Comparison of ENCODE assay signal across 10 cellular contexts in genomic region chr3:14424711-14425573, GRCh38. TPM values are rescaled to one million over a fixed set of nuclear protein-coding genes. Genes with fewer than 3 reads are reported as not detected.
DNase-seq lines count a peak whose midpoint lies in the region; ATAC-seq and TF ChIP-seq lines count a peak whose summit lies in the region.
"Had no signal": no experiment of that assay in that cellular context is flagged by ENCODE, and none has a peak within 500 bp of the region (broad histone marks: within the 10 kb centered on the region; RNA-seq: fewer than 3 reads in every experiment).

No MANE protein-coding gene starts in this region.

- POLR2A ChIA-PET in T-cell (lab: Charles Lee): interaction anchor here (0.6 to 1.1 kb wide), 5 partner anchors 8 to 366 kb away, joined by 3 to 7 read pairs (median 4); no protein-coding TSS in a partner anchor

- H3K27ac ChIP-seq in ovary: peak overlapping the region in 1 of 2 donors; percentile 8
- no peak overlapping the region for H3K27ac ChIP-seq in tibial artery

- ATAC-seq in T-cell (replicated peaks in 1 of 4): peak; percentile 22 to 66 (median 48)
- ATAC-seq in stimulated activated naive B cell treated with anti-CD40 and anti-IgM and Interleukin-4, amounts not matched to agents 10 μg/mL and 1 μg/mL and 100 μg/mL, for 72 hours (replicated peaks): peak in 1 of 2 donors; percentile 44
- ATAC-seq in HG03432 (IDR thresholded peaks at IDR 0.05; ENCODE audit: unreplicated experiment): no peak

- peak overlapping the region; percentile 34 to 74 (median 46) for H3K4me3 Mint-ChIP-seq in T-cell
- peak overlapping the region; percentile 72 to 75 for H3K4me3 Mint-ChIP-seq in stimulated activated naive B cell treated with anti-CD40 and anti-IgM and Interleukin-4, amounts not matched to agents 10 μg/mL and 1 μg/mL and 100 μg/mL, for 72 hours

- DNase-seq in activated gamma-delta T cell treated with Interleukin-2 at 50 U/mL for 16 hours (peak; percentile 66), activated gamma-delta T cell (lab: John Stamatoyannopoulos, UW) (no peak), T-cell (peak in 32 of 34 experiments; percentile 11 to 61 (median 41)), ovary (no peak), tibial artery (no peak)
- peak; percentile 55 for DNase-seq in central memory CD4-positive, alpha-beta T cell
- peak; percentile 57 for DNase-seq in stimulated activated naive B cell treated with anti-CD40 and anti-IgM and Interleukin-4, amounts not matched to agents 10 μg/mL and 1 μg/mL and 100 μg/mL, for 72 hours
- DNase-seq: NCI-H1930 had no signal

- no peaks in the 10 kb centered on the region for H3K9me3 Mint-ChIP-seq in T-cell
- no peaks in the 10 kb centered on the region for H3K9me3 Mint-ChIP-seq in stimulated activated naive B cell treated with anti-CD40 and anti-IgM and Interleukin-4, amounts not matched to agents 10 μg/mL and 1 μg/mL and 100 μg/mL, for 72 hours

- H3K27me3 Mint-ChIP-seq in T-cell: no peaks in the 10 kb centered on the region
- H3K27me3 Mint-ChIP-seq in stimulated activated naive B cell treated with anti-CD40 and anti-IgM and Interleukin-4, amounts not matched to agents 10 μg/mL and 1 μg/mL and 100 μg/mL, for 72 hours: no peaks in the 10 kb centered on the region

- intact Hi-C loops in ovary (cut with DNase I): loop anchor here in 1 of 4 donors (10.0 kb wide), 1 partner anchor 120 kb away; the partner anchor contains the start of gene GRIP2
- intact Hi-C loops in tibial artery (cut with DNase I; ENCODE audit: low total_unique reads): no loop called here

- WGBS in ovary, 3 donors: 78 to 81% (median 81%) methylated on average over 23 of the region's 23 CpGs

- H3K27ac Mint-ChIP-seq in T-cell: peak overlapping the region; percentile 99
- peak overlapping the region; percentile 95 for H3K27ac Mint-ChIP-seq in stimulated activated naive B cell treated with anti-CD40 and anti-IgM and Interleukin-4, amounts not matched to agents 10 μg/mL and 1 μg/mL and 100 μg/mL, for 72 hours

- H3K36me3 ChIP-seq in ovary (no peaks in the 10 kb centered on the region), tibial artery (peaks cover 0 to 2% (median 0%) of the 10 kb centered on the region in 3 donors)

- peaks cover 6% of the 10 kb centered on the region for H3K4me1 ChIP-seq in ovary (ENCODE audit: insufficient read depth)
- no peaks in the 10 kb centered on the region for H3K4me1 ChIP-seq in tibial artery

- TF ChIP-seq EP300 in ovary (IDR thresholded peaks at IDR 0.05): no peak

- H3K27me3 ChIP-seq in ovary (no peaks in the 10 kb centered on the region), tibial artery (no peaks in the 10 kb centered on the region)
- H3K27me3 ChIP-seq: hepatocyte had no signal

- H3K9me3 ChIP-seq in ovary (no peaks in the 10 kb centered on the region), tibial artery (no peaks in the 10 kb centered on the region)

- H3K4me3 ChIP-seq in ovary: no peak overlapping the region
- H3K4me3 ChIP-seq in tibial artery: no peak overlapping the region
- H3K4me3 ChIP-seq: hepatocyte had no signal

- CTCF ChIA-PET in T-cell (lab: Charles Lee): interaction anchor here (0.6 to 1.8 kb wide), 4 partner anchors 8 to 89 kb away, joined by 3 to 6 read pairs (median 3); no protein-coding TSS in a partner anchor

- peaks cover 77 to 91% (median 88%) of the 10 kb centered on the region in 3 donors for H3K4me1 Mint-ChIP-seq in T-cell
- H3K4me1 Mint-ChIP-seq in stimulated activated naive B cell treated with anti-CD40 and anti-IgM and Interleukin-4, amounts not matched to agents 10 μg/mL and 1 μg/mL and 100 μg/mL, for 72 hours: peaks cover 82 to 92% of the 10 kb centered on the region in 2 donors

- no peak for TF ChIP-seq CTCF in ovary (IDR thresholded peaks at IDR 0.05)
- no peak for TF ChIP-seq CTCF in tibial artery (IDR thresholded peaks at IDR 0.05)

- TF ChIP-seq POLR2A in ovary (IDR thresholded peaks at IDR 0.05): no peak

- no peaks in the 10 kb centered on the region for H3K36me3 Mint-ChIP-seq in T-cell
- H3K36me3 Mint-ChIP-seq in stimulated activated naive B cell treated with anti-CD40 and anti-IgM and Interleukin-4, amounts not matched to agents 10 μg/mL and 1 μg/mL and 100 μg/mL, for 72 hours: peaks cover 12 to 41% of the 10 kb centered on the region in 2 donors

RNA-seq across cellular contexts. Expression of gene SLC6A6, which starts 22.5 kb away (rescaled TPM):
- total RNA-seq in T-cell (10 to 100 TPM; 49.3 to 72.5 (median 63.6) TPM), ovary (100 to 1,000 TPM in 3 of 7 donors, 10 to 100 TPM in 4; 32.5 to 141 (median 80.5) TPM)
- polyA plus RNA-seq in ovary: 10 to 100 TPM; 37.6 to 81.1 TPM

Comparison
In these comparisons a context has a peak if more than half of its experiments do, and no peak if none do; other contexts are left out.
1. DNase-seq: peak in activated gamma-delta T cell treated with Interleukin-2 at 50 U/mL for 16 hours (single experiment), T-cell (32 of 34), central memory CD4-positive, alpha-beta T cell (single experiment) and stimulated activated naive B cell treated with anti-CD40 and anti-IgM and Interleukin-4, amounts not matched to agents 10 μg/mL and 1 μg/mL and 100 μg/mL, for 72 hours (single experiment); none in activated gamma-delta T cell (single experiment), ovary (0 of 5) and tibial artery (0 of 2).